12 cellular contexts compared by ENCODE assay signal in the genomic region with DNA sequence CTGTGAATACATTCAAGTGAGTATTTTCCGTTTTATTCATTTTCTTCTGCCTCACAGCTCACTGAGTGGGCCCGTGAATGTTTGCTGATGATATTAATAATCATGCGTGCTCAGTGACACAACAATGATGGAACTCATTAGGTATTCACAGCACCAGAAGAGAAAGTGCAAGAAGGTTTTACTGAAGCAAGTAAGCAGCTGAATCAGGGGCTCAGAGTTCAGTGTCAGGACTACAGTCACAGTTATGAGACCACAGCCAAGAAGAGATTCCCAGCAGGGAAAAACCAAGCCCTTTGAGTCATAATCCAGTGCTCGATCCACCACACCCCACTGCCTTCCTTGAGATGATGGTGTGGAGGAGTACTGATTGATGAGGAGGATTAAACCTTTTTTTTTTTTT.
DNase-seq lines count a peak whose midpoint lies in the region; ATAC-seq and TF ChIP-seq lines count a peak whose summit lies in the region.
"Had no signal": no experiment of that assay in that cellular context is flagged by ENCODE, and none has a peak within 500 bp of the region (broad histone marks: within the 10 kb centered on the region; RNA-seq: fewer than 3 reads in every experiment).

No MANE protein-coding gene starts in this region.

- H2AFZ ChIP-seq in mesenchymal stem cell (ENCODE audit: low read depth, low read length) (no peak overlapping the region), OCI-LY7 (ENCODE audit: low read length) (no peak overlapping the region)
- H2AFZ ChIP-seq: parathyroid adenoma had no signal

- H3K4me3 Mint-ChIP-seq in chondrocyte (ENCODE audit: unreplicated experiment): no peak overlapping the region
- H3K4me3 Mint-ChIP-seq in naive thymus-derived CD8-positive, alpha-beta T cell: no peak overlapping the region

- H3K27me3 ChIP-seq in AG04450 (ENCODE audit: control insufficient read depth, insufficient read depth, low read length) (no peaks in the 10 kb centered on the region), mesenchymal stem cell (ENCODE audit: control insufficient read depth in 1 of 2, insufficient read depth in 1 of 2, low read length in 2 of 2) (no peaks in the 10 kb centered on the region)

- CTCF ChIA-PET in AG04450 (lab: Charles Lee) (no interaction called here), OCI-LY7 (lab: Charles Lee; ENCODE audit: unreplicated experiment) (no interaction called here)

- H4K8ac ChIP-seq in mesenchymal stem cell (ENCODE audit: low read length): no peak overlapping the region

- no peaks in the 10 kb centered on the region for H3K9me3 Mint-ChIP-seq in chondrocyte (ENCODE audit: low read depth)
- peaks cover 0 to 2% (median 0%) of the 10 kb centered on the region in 9 donors for H3K9me3 Mint-ChIP-seq in naive thymus-derived CD8-positive, alpha-beta T cell

- H3K18ac ChIP-seq in mesenchymal stem cell (ENCODE audit: low read depth in 1 of 2, low read length in 2 of 2): no peak overlapping the region

- no peaks in the 10 kb centered on the region for H4K20me1 ChIP-seq in OCI-LY7 (ENCODE audit: insufficient read depth, low read length)

- H2BK12ac ChIP-seq in mesenchymal stem cell (ENCODE audit: low read length in 2 of 2): no peak overlapping the region

- H3K36me3 ChIP-seq in mesenchymal stem cell (ENCODE audit: control insufficient read depth in 1 of 2, insufficient read depth in 2 of 2, low read depth in 1 of 2, low read length in 2 of 2) (peaks cover 0 to 10% of the 10 kb centered on the region in 2 experiments), OCI-LY7 (ENCODE audit: insufficient read depth, low read length) (no peaks in the 10 kb centered on the region)

- TF ChIP-seq CTCF in AG04450 (IDR thresholded peaks at IDR 0.05; ENCODE audit: low read depth, low read length): no peak
- TF ChIP-seq CTCF in chondrocyte (IDR thresholded peaks at IDR 0.05): no peak
- TF ChIP-seq CTCF in OCI-LY7 (conservative IDR thresholded peaks at IDR 0.05; ENCODE audit: low read length): no peak

- H3K79me1 ChIP-seq in mesenchymal stem cell (replicated peaks; ENCODE audit: low read length, poor library complexity, severe bottlenecking): no peaks in the 10 kb centered on the region

- no peaks in the 10 kb centered on the region for H3K36me3 Mint-ChIP-seq in chondrocyte (ENCODE audit: low read depth)
- no peaks in the 10 kb centered on the region for H3K36me3 Mint-ChIP-seq in naive thymus-derived CD8-positive, alpha-beta T cell

- peak overlapping the region; percentile 65 for H3K27ac ChIP-seq in AG04450 (ENCODE audit: low read depth, low read length)
- H3K27ac ChIP-seq in mesenchymal stem cell (ENCODE audit: low read length, poor library complexity, severe bottlenecking): no peak overlapping the region
- no peak overlapping the region for H3K27ac ChIP-seq in OCI-LY7 (ENCODE audit: low read depth, low read length, poor library complexity, severe bottlenecking)
- H3K27ac ChIP-seq: C4-2B, VCaP had no signal

- H3K9me3 ChIP-seq in AG04450 (ENCODE audit: control insufficient read depth, insufficient read depth, low read length): no peaks in the 10 kb centered on the region
- H3K9me3 ChIP-seq in mesenchymal stem cell (ENCODE audit: control insufficient read depth, low read length): no peaks in the 10 kb centered on the region
- no peaks in the 10 kb centered on the region for H3K9me3 ChIP-seq in OCI-LY7 (ENCODE audit: low read length)

- no peak overlapping the region for H3K4ac ChIP-seq in mesenchymal stem cell (ENCODE audit: low read depth in 1 of 2, low read length in 2 of 2)

- POLR2A ChIA-PET in AG04450 (lab: Yijun Ruan, JAX) (no interaction called here), OCI-LY7 (lab: Charles Lee) (interaction anchor here (0.6 kb wide), 1 partner anchor 21 kb away, joined by 3 read pairs; no protein-coding TSS in a partner anchor)
- POLR2A ChIA-PET in naive thymus-derived CD8-positive, alpha-beta T cell (lab: Charles Lee): no interaction called here

- H2BK5ac ChIP-seq in mesenchymal stem cell (ENCODE audit: low read depth, low read length, poor library complexity, severe bottlenecking): no peak overlapping the region

- H2BK15ac ChIP-seq in mesenchymal stem cell (ENCODE audit: low read depth, poor library complexity, severe bottlenecking): no peak overlapping the region

- H3K14ac ChIP-seq in mesenchymal stem cell (ENCODE audit: low read length in 2 of 2): no peak overlapping the region

- no peak overlapping the region for H3K4me2 ChIP-seq in mesenchymal stem cell (ENCODE audit: low read length, poor library complexity, severe bottlenecking)
- no peak overlapping the region for H3K4me2 ChIP-seq in OCI-LY7 (ENCODE audit: low read length)

- H3K23ac ChIP-seq in mesenchymal stem cell (ENCODE audit: low read length in 2 of 2): no peak overlapping the region

- WGBS in mesenchymal stem cell: 89% methylated on average over 3 of the region's 4 CpGs

- H3K27me3 Mint-ChIP-seq in chondrocyte (ENCODE audit: low read depth): no peaks in the 10 kb centered on the region
- peaks cover 10 to 57% (median 18%) of the 10 kb centered on the region in 5 donors for H3K27me3 Mint-ChIP-seq in naive thymus-derived CD8-positive, alpha-beta T cell

- H3K4me1 ChIP-seq in mesenchymal stem cell (ENCODE audit: control insufficient read depth, insufficient read depth, low read depth, low read length) (peaks cover 1% of the 10 kb centered on the region), OCI-LY7 (ENCODE audit: insufficient read depth, low read length, poor library complexity, severe bottlenecking) (no peaks in the 10 kb centered on the region)

- peak overlapping the region; percentile 81 for H3K9ac ChIP-seq in mesenchymal stem cell (ENCODE audit: low read length)
- H3K9ac ChIP-seq: parathyroid adenoma had no signal

- H3K4me3 ChIP-seq in AG04450 (ENCODE audit: low read depth, low read length): no peak overlapping the region
- peak overlapping the region in 1 of 2 experiments; percentile 61 for H3K4me3 ChIP-seq in mesenchymal stem cell (ENCODE audit: insufficient read depth in 1 of 2, low read depth in 1 of 2, low read length in 2 of 2)
- H3K4me3 ChIP-seq in OCI-LY7 (ENCODE audit: low read depth, low read length, poor library complexity, severe bottlenecking): no peak overlapping the region

- no TSS peak for BruUV-seq in OCI-LY7 (replicated peaks; lab: Mats Ljungman, UMichigan)

- no peak overlapping the region for H2BK120ac ChIP-seq in mesenchymal stem cell (ENCODE audit: low read depth, low read length)

- H3K79me2 ChIP-seq in OCI-LY7 (ENCODE audit: insufficient read depth, low read depth, low read length): no peaks in the 10 kb centered on the region

- peaks cover 29% of the 10 kb centered on the region for H3K4me1 Mint-ChIP-seq in chondrocyte (ENCODE audit: low read depth)
- H3K4me1 Mint-ChIP-seq in naive thymus-derived CD8-positive, alpha-beta T cell: peaks cover 4 to 7% (median 5%) of the 10 kb centered on the region in 4 donors

- DNase-seq in AG04450 (ENCODE audit: low read depth, low spot score): no peak
- peak; percentile 93 for DNase-seq in LHCN-M2 (ENCODE audit: low read depth)
- no peak for DNase-seq in chondrocyte (ENCODE audit: low spot score)
- DNase-seq in mesenchymal stem cell: peak; percentile 73
- DNase-seq in OCI-M2 (lab: John Stamatoyannopoulos, UW; ENCODE audit: unreplicated experiment): no peak
- DNase-seq in naive thymus-derived CD8-positive, alpha-beta T cell: no peak
- DNase-seq in OCI-LY7 (ENCODE audit: low spot score): no peak
- DNase-seq: activated effector memory CD4-positive, alpha-beta T cell treated with Interleukin-2 at 50 U/mL for 16 hours had no signal

- intact Hi-C loops in OCI-LY7 (cut with micrococcal nuclease; ENCODE audit: unreplicated experiment): no loop called here

- no peaks in the 10 kb centered on the region for H3K9me2 ChIP-seq in OCI-LY7 (ENCODE audit: insufficient read depth, low read length)

- no peak for ATAC-seq in HG02973 (IDR thresholded peaks at IDR 0.05; ENCODE audit: unreplicated experiment)
- no peak for ATAC-seq in naive thymus-derived CD8-positive, alpha-beta T cell

- no peak overlapping the region for H4K91ac ChIP-seq in mesenchymal stem cell (ENCODE audit: low read length)

- no peak overlapping the region for H2AK5ac ChIP-seq in mesenchymal stem cell (ENCODE audit: low read length, severe bottlenecking)

- H3K27ac Mint-ChIP-seq in chondrocyte (ENCODE audit: unreplicated experiment): peak overlapping the region; percentile 3
- peak overlapping the region in 1 of 10 donors; percentile 19 for H3K27ac Mint-ChIP-seq in naive thymus-derived CD8-positive, alpha-beta T cell

Comparison
In these comparisons a context has a peak if more than half of its experiments do, and no peak if none do; other contexts are left out.
1. DNase-seq: peak in LHCN-M2 (single experiment) and mesenchymal stem cell (single experiment); none in AG04450 (single experiment), chondrocyte (single experiment), OCI-M2 (single experiment), naive thymus-derived CD8-positive, alpha-beta T cell (0 of 10) and OCI-LY7 (single experiment).